In genomic region chr2:198456418-198456817, GRCh38 we compare ENCODE assay signal across 15 cellular contexts.
DNase-seq lines count a peak whose midpoint lies in the region; TF ChIP-seq lines count a peak whose summit lies in the region.
"Had no signal": no experiment of that assay in that cellular context is flagged by ENCODE, and none has a peak within 500 bp of the region (broad histone marks: within the 10 kb centered on the region; RNA-seq: fewer than 3 reads in every experiment).

No MANE protein-coding gene starts in this region.

- no peak overlapping the region for H3K27ac ChIP-seq in esophagus muscularis mucosa (replicated peaks in 1 of 4)

- TF ChIP-seq CTCF in esophagus muscularis mucosa (IDR thresholded peaks at IDR 0.05): no peak

- no peak for TF ChIP-seq EP300 in esophagus muscularis mucosa (IDR thresholded peaks at IDR 0.05)

- H3K27me3 ChIP-seq in esophagus muscularis mucosa: no peaks in the 10 kb centered on the region
- H3K27me3 ChIP-seq: MG63 had no signal

- 78% methylated on average over 2 of the region's 2 CpGs for WGBS in esophagus muscularis mucosa

- TF ChIP-seq POLR2A in esophagus muscularis mucosa (IDR thresholded peaks at IDR 0.05; ENCODE audit: low read depth): no peak

- no peaks in the 10 kb centered on the region for H3K36me3 ChIP-seq in esophagus muscularis mucosa
- H3K36me3 ChIP-seq: MG63 had no signal

- H3K4me3 ChIP-seq in esophagus muscularis mucosa: no peak overlapping the region
- H3K4me3 ChIP-seq: K562, MG63 had no signal

- no peaks in the 10 kb centered on the region for H3K4me1 ChIP-seq in esophagus muscularis mucosa

- intact Hi-C loops in esophagus muscularis mucosa (cut with DNase I): no loop called here

- H3K9me3 ChIP-seq in esophagus muscularis mucosa: no peaks in the 10 kb centered on the region
- H3K9me3 ChIP-seq: MG63, SK-N-SH had no signal

- DNase-seq in EL (peak; percentile 52), HT1080 (ENCODE audit: low read depth) (peak; percentile 37), glomerular visceral epithelial cell (ENCODE audit: extremely low spot score) (peak; percentile 24), esophagus muscularis mucosa (ENCODE audit: extremely low spot score) (no peak), RKO (ENCODE audit: low spot score) (no peak), NOMO-1 treated with dmso at 0.1 percent for 144 hours (lab: John Stamatoyannopoulos, UW; ENCODE audit: unreplicated experiment) (no peak), HPDE6-E6E7 (ENCODE audit: extremely low spot score) (no peak)
- DNase-seq: MG63, NCI-H1417 treated with DMSO at 0.1 percent for 48 hours, NCI-H187, NCI-H2107, NCI-H748 treated with DMSO at 0.1 percent for 48 hours, SIG-M5, SK-N-SH had no signal

Comparison
In these comparisons a context has a peak if more than half of its experiments do, and no peak if none do; other contexts are left out.
1. DNase-seq: peak in EL (single experiment), HT1080 (single experiment) and glomerular visceral epithelial cell (single experiment); none in esophagus muscularis mucosa (single experiment), RKO (single experiment), NOMO-1 treated with dmso at 0.1 percent for 144 hours (single experiment) and HPDE6-E6E7 (single experiment).